In the genomic region with DNA sequence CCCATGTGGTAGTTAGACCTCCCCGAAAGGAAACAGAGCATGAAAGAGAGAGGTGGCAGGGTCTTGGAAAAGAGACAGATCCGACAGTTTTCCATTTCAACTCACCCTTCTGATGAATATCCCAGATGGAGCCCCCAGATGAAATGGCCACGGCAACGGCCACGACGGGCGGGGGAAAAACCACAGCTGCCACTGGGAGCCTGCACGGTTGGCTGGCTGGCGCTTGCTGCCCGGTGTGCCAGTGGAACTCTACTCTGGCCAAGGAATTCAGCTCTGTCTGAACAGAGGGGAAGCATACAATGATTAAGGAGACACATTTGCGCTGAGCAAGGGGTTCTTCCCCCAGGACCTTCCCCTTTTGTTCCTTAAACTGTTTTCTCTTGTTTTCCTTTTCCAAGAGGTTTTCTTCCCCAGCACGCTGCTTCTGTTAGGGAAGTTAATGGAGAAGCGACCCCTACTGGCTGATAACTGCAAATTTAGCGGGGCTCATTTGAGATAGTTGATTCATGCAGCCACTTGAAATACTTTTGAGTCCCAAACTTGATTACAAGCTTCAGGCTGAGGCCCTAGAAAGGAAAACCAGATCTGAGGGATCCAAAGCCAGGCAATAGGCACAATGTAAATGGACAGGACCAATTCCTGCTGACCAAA, we compare ENCODE assay signal across 11 cellular contexts.
DNase-seq lines count a peak whose midpoint lies in the region; ATAC-seq and TF ChIP-seq lines count a peak whose summit lies in the region.
"Had no signal": no experiment of that assay in that cellular context is flagged by ENCODE, and none has a peak within 500 bp of the region (broad histone marks: within the 10 kb centered on the region; RNA-seq: fewer than 3 reads in every experiment).

No MANE protein-coding gene starts in this region.

- H3K27ac Mint-ChIP-seq in GM23338 = no peak overlapping the region
- H3K27ac Mint-ChIP-seq in osteocyte (ENCODE audit: unreplicated experiment) = no peak overlapping the region
- no peak overlapping the region for H3K27ac Mint-ChIP-seq in CD8-positive, alpha-beta T cell
- H3K27ac Mint-ChIP-seq: activated naive CD4-positive, alpha-beta T cell treated with anti-CD3 and anti-CD28 coated beads, Interleukin-2, amount 10 ng/mL, durations not matched to agents 7 days and 5 days had no signal

- H3K36me3 ChIP-seq in GM23338 (ENCODE audit: insufficient read depth) = no peaks in the 10 kb centered on the region
- H3K36me3 ChIP-seq in CD8-positive, alpha-beta T cell (ENCODE audit: insufficient read depth, low read length) = no peaks in the 10 kb centered on the region
- H3K36me3 ChIP-seq: neutrophil had no signal

- H3K4me3 Mint-ChIP-seq in GM23338 = no peak overlapping the region
- no peak overlapping the region for H3K4me3 Mint-ChIP-seq in osteocyte (ENCODE audit: unreplicated experiment)
- H3K4me3 Mint-ChIP-seq in CD8-positive, alpha-beta T cell = no peak overlapping the region
- H3K4me3 Mint-ChIP-seq: activated naive CD4-positive, alpha-beta T cell treated with anti-CD3 and anti-CD28 coated beads, Interleukin-2, amount 10 ng/mL, durations not matched to agents 7 days and 5 days; stimulated activated naive CD8-positive, alpha-beta T cell treated with anti-CD3 and anti-CD28 coated beads, Interleukin-15, amount 100 ng/mL, for 72 hours had no signal

- POLR2A ChIA-PET in CD8-positive, alpha-beta T cell (lab: Charles Lee) = no interaction called here

- intact Hi-C loops in CD8-positive, alpha-beta T cell (cut with DNase I, micrococcal nuclease) = no loop called here

- no peak overlapping the region for H3K27ac ChIP-seq in GM23338 (ENCODE audit: low read depth)
- no peak overlapping the region for H3K27ac ChIP-seq in CD8-positive, alpha-beta T cell (ENCODE audit: low read depth, low read length)
- H3K27ac ChIP-seq: neutrophil had no signal

- DNase-seq in GM23338 (ENCODE audit: low spot score) (peak; percentile 85), NCI-H1694 (lab: John Stamatoyannopoulos, UW) (peak; percentile 63), cardiac fibroblast (ENCODE audit: low read depth in 2 of 2) (peak; percentile 2 to 16), osteocyte (ENCODE audit: extremely low spot score, unreplicated experiment) (no peak), NCI-H1417 treated with DMSO at 0.1 percent for 48 hours (lab: John Stamatoyannopoulos, UW) (no peak)
- no peak for DNase-seq in CD8-positive, alpha-beta T cell
- DNase-seq: activated CD4-positive, alpha-beta T cell treated with anti-CD3 and anti-CD28 coated beads, Interleukin-2, amount 50 U/mL, for 48 hours; activated naive CD4-positive, alpha-beta T cell treated with anti-CD3 and anti-CD28 coated beads, Interleukin-2, amount 10 ng/mL, durations not matched to agents 7 days and 5 days; stimulated activated naive CD8-positive, alpha-beta T cell treated with anti-CD3 and anti-CD28 coated beads, Interleukin-15, amount 100 ng/mL, for 72 hours had no signal

- H3K9me3 ChIP-seq in CD8-positive, alpha-beta T cell (ENCODE audit: low read length) = no peaks in the 10 kb centered on the region
- H3K9me3 ChIP-seq: neutrophil had no signal

- H3K79me2 ChIP-seq in GM23338 (replicated peaks; ENCODE audit: insufficient read depth) = no peaks in the 10 kb centered on the region

- TF ChIP-seq CTCF in GM23338 (conservative IDR thresholded peaks at IDR 0.05; ENCODE audit: low read depth in 2 of 2) (peak; percentile 65 to 86), cardiac fibroblast (IDR thresholded peaks at IDR 0.05; ENCODE audit: low read depth, low read length) (peak; percentile 35), osteocyte (IDR thresholded peaks at IDR 0.05) (peak; percentile 57)
- no peak for TF ChIP-seq CTCF in CD8-positive, alpha-beta T cell (IDR thresholded peaks at IDR 0.05)

- no peaks in the 10 kb centered on the region for H3F3A ChIP-seq in GM23338 (replicated peaks; ENCODE audit: low read depth)

- no peak overlapping the region for H3K4me2 ChIP-seq in GM23338

- H3K27me3 Mint-ChIP-seq in GM23338 (ENCODE audit: insufficient read depth, low read depth, poor library complexity) (no peaks in the 10 kb centered on the region), osteocyte (ENCODE audit: unreplicated experiment) (no peaks in the 10 kb centered on the region)
- H3K27me3 Mint-ChIP-seq in CD8-positive, alpha-beta T cell (ENCODE audit: low read depth) = no peaks in the 10 kb centered on the region
- H3K27me3 Mint-ChIP-seq: activated naive CD4-positive, alpha-beta T cell treated with anti-CD3 and anti-CD28 coated beads, Interleukin-2, amount 10 ng/mL, durations not matched to agents 7 days and 5 days; stimulated activated naive CD8-positive, alpha-beta T cell treated with anti-CD3 and anti-CD28 coated beads, Interleukin-15, amount 100 ng/mL, for 72 hours had no signal

- H3K9me3 Mint-ChIP-seq in GM23338 = peaks cover 9% of the 10 kb centered on the region
- H3K9me3 Mint-ChIP-seq in osteocyte (ENCODE audit: unreplicated experiment) = no peaks in the 10 kb centered on the region
- peaks cover 3% of the 10 kb centered on the region for H3K9me3 Mint-ChIP-seq in CD8-positive, alpha-beta T cell

- H3K4me1 Mint-ChIP-seq in GM23338 (no peaks in the 10 kb centered on the region), osteocyte (ENCODE audit: unreplicated experiment) (no peaks in the 10 kb centered on the region)
- no peaks in the 10 kb centered on the region for H3K4me1 Mint-ChIP-seq in CD8-positive, alpha-beta T cell (ENCODE audit: low read depth)
- H3K4me1 Mint-ChIP-seq: activated naive CD4-positive, alpha-beta T cell treated with anti-CD3 and anti-CD28 coated beads, Interleukin-2, amount 10 ng/mL, durations not matched to agents 7 days and 5 days; stimulated activated naive CD8-positive, alpha-beta T cell treated with anti-CD3 and anti-CD28 coated beads, Interleukin-15, amount 100 ng/mL, for 72 hours had no signal

- no peaks in the 10 kb centered on the region for H3K27me3 ChIP-seq in GM23338 (ENCODE audit: insufficient read depth)
- H3K27me3 ChIP-seq in CD8-positive, alpha-beta T cell (ENCODE audit: insufficient read depth, low read length) = no peaks in the 10 kb centered on the region
- H3K27me3 ChIP-seq: neutrophil had no signal

- peak overlapping the region; percentile 67; the same call in 1 of the 2 replicates for H2AFZ ChIP-seq in GM23338

- peaks cover 4% of the 10 kb centered on the region; the same call in 2 of the 3 replicates for H3K36me3 Mint-ChIP-seq in GM23338 (ENCODE audit: low read depth)
- H3K36me3 Mint-ChIP-seq in osteocyte (ENCODE audit: unreplicated experiment) = no peaks in the 10 kb centered on the region
- H3K36me3 Mint-ChIP-seq in CD8-positive, alpha-beta T cell = no peaks in the 10 kb centered on the region
- H3K36me3 Mint-ChIP-seq: activated naive CD4-positive, alpha-beta T cell treated with anti-CD3 and anti-CD28 coated beads, Interleukin-2, amount 10 ng/mL, durations not matched to agents 7 days and 5 days had no signal

- CTCF ChIA-PET in CD8-positive, alpha-beta T cell (lab: Charles Lee) = no interaction called here

- H3K4me3 ChIP-seq in GM23338 (no peak overlapping the region), cardiac fibroblast (replicated peaks in 1 of 2; ENCODE audit: low read depth in 2 of 2, low read length in 2 of 2) (no peak overlapping the region)
- H3K4me3 ChIP-seq in CD8-positive, alpha-beta T cell (ENCODE audit: low read depth, low read length) = no peak overlapping the region

- peak; percentile 79 for ATAC-seq in GM23338
- no peak for ATAC-seq in GM21423 (IDR thresholded peaks at IDR 0.05; ENCODE audit: unreplicated experiment)
- ATAC-seq in CD8-positive, alpha-beta T cell = no peak
- ATAC-seq: stimulated activated naive CD8-positive, alpha-beta T cell treated with anti-CD3 and anti-CD28 coated beads, Interleukin-15, amount 100 ng/mL, for 72 hours had no signal

- no peaks in the 10 kb centered on the region for H3K4me1 ChIP-seq in GM23338 (ENCODE audit: insufficient read depth)
- no peaks in the 10 kb centered on the region for H3K4me1 ChIP-seq in CD8-positive, alpha-beta T cell (ENCODE audit: insufficient read depth, low read length)

- H3K9me2 ChIP-seq in GM23338 (ENCODE audit: insufficient read depth) = no peaks in the 10 kb centered on the region

- H4K20me1 ChIP-seq in GM23338 (replicated peaks; ENCODE audit: insufficient read depth) = no peaks in the 10 kb centered on the region

Comparison
In these comparisons a context has a peak if more than half of its experiments do, and no peak if none do; other contexts are left out.
1. DNase-seq: peak in GM23338 (single experiment), NCI-H1694 (single experiment) and cardiac fibroblast (2 of 2); none in osteocyte (single experiment), NCI-H1417 treated with DMSO at 0.1 percent for 48 hours (single experiment) and CD8-positive, alpha-beta T cell (0 of 7).